ENCODE assay signal across 16 cellular contexts in the genomic region with DNA sequence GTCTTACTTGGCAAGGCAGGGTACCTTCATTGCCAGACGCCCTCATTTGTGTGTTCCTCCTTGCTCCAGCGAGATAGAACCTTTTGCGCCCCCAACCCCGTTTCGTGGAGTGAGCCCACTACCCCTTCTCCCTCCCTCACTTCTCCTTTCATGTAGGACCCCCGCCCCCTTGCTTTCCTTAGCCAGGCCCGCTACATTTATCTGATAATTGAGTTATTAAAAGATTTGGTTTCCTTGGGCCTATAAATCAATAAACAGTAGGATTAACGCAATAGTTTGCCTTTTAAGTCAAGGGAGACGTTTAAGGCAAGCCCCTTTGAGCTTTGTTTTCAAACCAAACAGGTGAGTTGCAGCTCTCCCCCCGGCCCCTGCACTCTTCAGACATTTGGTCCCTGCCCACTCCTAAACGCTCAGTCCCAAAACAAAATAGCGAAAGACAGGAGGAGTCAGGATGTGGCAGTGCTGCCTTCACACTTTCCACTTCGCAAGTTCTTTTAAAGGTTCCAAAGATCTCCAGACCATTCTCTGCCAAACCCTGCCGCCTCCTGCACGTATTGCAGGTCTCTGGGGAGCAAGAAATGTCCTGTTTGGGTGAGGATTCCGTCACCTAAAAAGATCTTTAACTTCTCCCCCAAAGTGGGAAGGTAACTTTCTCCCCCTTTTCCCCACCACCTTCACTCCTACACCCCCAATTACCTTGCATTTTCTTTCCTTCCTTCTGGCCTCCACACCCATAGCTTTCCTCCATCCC. TPM values are rescaled to one million over a fixed set of nuclear protein-coding genes. Genes with fewer than 3 reads are reported as not detected.
DNase-seq lines count a peak whose midpoint lies in the region; ATAC-seq and TF ChIP-seq lines count a peak whose summit lies in the region.
"Had no signal": no experiment of that assay in that cellular context is flagged by ENCODE, and none has a peak within 500 bp of the region (broad histone marks: within the 10 kb centered on the region; RNA-seq: fewer than 3 reads in every experiment).

No MANE protein-coding gene starts in this region.

- H3K4me3 ChIP-seq in SK-N-MC: no peak overlapping the region
- H3K4me3 ChIP-seq in iPS-18a (ENCODE audit: low read length): peak overlapping the region; percentile 61
- H3K4me3 ChIP-seq: A549 had no signal

- intact Hi-C loops in activated T-helper 2 cell treated with anti-CD3 and anti-CD28 coated beads, Interferon-gamma antibody, Interleukin-2, Interleukin-4, amounts not matched to agents 10 μg/mL and 5 μg/mL and 100 μg/mL, durations not matched to agents 14 hours and 24 hours and 36 hours (cut with micrococcal nuclease): loop anchor here (1.0 to 2.0 kb wide), 2 partner anchors 27 to 121 kb away; no protein-coding TSS in a partner anchor

- peaks cover 99% of the 10 kb centered on the region for H3K27me3 Mint-ChIP-seq in progenitor cell of endocrine pancreas
- peaks cover 82% of the 10 kb centered on the region for H3K27me3 Mint-ChIP-seq in activated T-helper 2 cell treated with anti-CD3 and anti-CD28 coated beads, Interferon-gamma antibody, Interleukin-2, Interleukin-4, amounts not matched to agents 10 μg/mL and 5 μg/mL and 100 μg/mL, durations not matched to agents 14 hours and 24 hours and 36 hours (ENCODE audit: low read depth)

- ATAC-seq in GM21723 (IDR thresholded peaks at IDR 0.05; ENCODE audit: unreplicated experiment): no peak
- ATAC-seq: A549 had no signal

- peak overlapping the region; percentile 89 for H3K27ac ChIP-seq in SK-N-MC
- no peak overlapping the region for H3K27ac ChIP-seq in iPS-18a (ENCODE audit: low read length)
- H3K27ac ChIP-seq: A549, KMS-11 had no signal

- H3K9me3 Mint-ChIP-seq in progenitor cell of endocrine pancreas (ENCODE audit: low read depth): no peaks in the 10 kb centered on the region
- H3K9me3 Mint-ChIP-seq in activated T-helper 2 cell treated with anti-CD3 and anti-CD28 coated beads, Interferon-gamma antibody, Interleukin-2, Interleukin-4, amounts not matched to agents 10 μg/mL and 5 μg/mL and 100 μg/mL, durations not matched to agents 14 hours and 24 hours and 36 hours: no peaks in the 10 kb centered on the region

- H3K4me1 ChIP-seq in ES-I3 (ENCODE audit: insufficient read depth, low read length) (peaks cover 14% of the 10 kb centered on the region), iPS-18a (ENCODE audit: control insufficient read depth, low read depth, low read length) (peaks cover 58% of the 10 kb centered on the region)
- H3K4me1 ChIP-seq: A549 had no signal

- H3K4me1 Mint-ChIP-seq in progenitor cell of endocrine pancreas (ENCODE audit: low read depth): peaks cover 7% of the 10 kb centered on the region
- no peaks in the 10 kb centered on the region for H3K4me1 Mint-ChIP-seq in activated T-helper 2 cell treated with anti-CD3 and anti-CD28 coated beads, Interferon-gamma antibody, Interleukin-2, Interleukin-4, amounts not matched to agents 10 μg/mL and 5 μg/mL and 100 μg/mL, durations not matched to agents 14 hours and 24 hours and 36 hours (ENCODE audit: low read depth)

- H3K4me3 Mint-ChIP-seq in progenitor cell of endocrine pancreas (ENCODE audit: low read depth): no peak overlapping the region
- H3K4me3 Mint-ChIP-seq in activated T-helper 2 cell treated with anti-CD3 and anti-CD28 coated beads, Interferon-gamma antibody, Interleukin-2, Interleukin-4, amounts not matched to agents 10 μg/mL and 5 μg/mL and 100 μg/mL, durations not matched to agents 14 hours and 24 hours and 36 hours (ENCODE audit: low read depth): no peak overlapping the region

- no peak for TF ChIP-seq CTCF in progenitor cell of endocrine pancreas (IDR thresholded peaks at IDR 0.05; ENCODE audit: unreplicated experiment)

- H3K27ac Mint-ChIP-seq in progenitor cell of endocrine pancreas: peak overlapping the region; percentile 71
- H3K27ac Mint-ChIP-seq in activated T-helper 2 cell treated with anti-CD3 and anti-CD28 coated beads, Interferon-gamma antibody, Interleukin-2, Interleukin-4, amounts not matched to agents 10 μg/mL and 5 μg/mL and 100 μg/mL, durations not matched to agents 14 hours and 24 hours and 36 hours: no peak overlapping the region

- peak overlapping the region; percentile 60; the same call in 1 of the 2 replicates for H3K9ac ChIP-seq in ES-I3 (ENCODE audit: low read depth, low read length)
- no peak overlapping the region for H3K9ac ChIP-seq in SK-N-MC (ENCODE audit: insufficient read length)
- no peak overlapping the region for H3K9ac ChIP-seq in iPS-18a (ENCODE audit: low read length)
- H3K9ac ChIP-seq: KMS-11 had no signal

- H3K9me3 ChIP-seq in ES-I3 (ENCODE audit: control insufficient read depth, insufficient read depth, low read length): no peaks in the 10 kb centered on the region
- H3K9me3 ChIP-seq in SK-N-MC (ENCODE audit: low read depth, low read length): no peaks in the 10 kb centered on the region
- no peaks in the 10 kb centered on the region for H3K9me3 ChIP-seq in iPS-18a (ENCODE audit: control insufficient read depth, low read depth, low read length)
- H3K9me3 ChIP-seq: A549 had no signal

- H3K36me3 ChIP-seq in ES-I3 (ENCODE audit: insufficient read depth, low read length) (no peaks in the 10 kb centered on the region), SK-N-MC (ENCODE audit: insufficient read depth, low read length) (peaks cover 34% of the 10 kb centered on the region), iPS-18a (ENCODE audit: control insufficient read depth, low read depth, low read length) (no peaks in the 10 kb centered on the region)

- peaks cover 100% of the 10 kb centered on the region for H3K27me3 ChIP-seq in iPS-18a (ENCODE audit: control insufficient read depth, insufficient read depth, low read length)

- no peak for DNase-seq in SK-N-MC (ENCODE audit: low read depth, low spot score)
- no peak for DNase-seq in progenitor cell of endocrine pancreas (ENCODE audit: low spot score, unreplicated experiment)
- DNase-seq in stimulated activated CD4-positive, alpha-beta T cell treated with anti-CD3 and anti-CD28 coated beads, Interleukin-1b, Interleukin-23, amount 100 ng/mL, for 48 hours: no peak
- no peak for DNase-seq in activated T-helper 2 cell treated with anti-CD3 and anti-CD28 coated beads, Interferon-gamma antibody, Interleukin-2, Interleukin-4, amounts not matched to agents 10 μg/mL and 5 μg/mL and 100 μg/mL, durations not matched to agents 14 hours and 24 hours and 36 hours (ENCODE audit: low spot score)
- DNase-seq in DMS79 treated with DMSO at 0.1 percent for 48 hours (lab: John Stamatoyannopoulos, UW): no peak
- DNase-seq: DMS53, GOT3, NCI-H1092, NCI-H226, NCI-H69 had no signal

- H3K36me3 Mint-ChIP-seq in progenitor cell of endocrine pancreas (ENCODE audit: insufficient read depth): no peaks in the 10 kb centered on the region
- no peaks in the 10 kb centered on the region for H3K36me3 Mint-ChIP-seq in activated T-helper 2 cell treated with anti-CD3 and anti-CD28 coated beads, Interferon-gamma antibody, Interleukin-2, Interleukin-4, amounts not matched to agents 10 μg/mL and 5 μg/mL and 100 μg/mL, durations not matched to agents 14 hours and 24 hours and 36 hours (ENCODE audit: low read depth)

RNA-seq across cellular contexts. Expression of gene TFAP2B, which starts 27.6 kb away (rescaled TPM):
- total RNA-seq in progenitor cell of endocrine pancreas: 0.74 and 1.8 TPM in 2 replicates
- total RNA-seq in activated T-helper 2 cell treated with anti-CD3 and anti-CD28 coated beads, Interferon-gamma antibody, Interleukin-2, Interleukin-4, amounts not matched to agents 10 μg/mL and 5 μg/mL and 100 μg/mL, durations not matched to agents 14 hours and 24 hours and 36 hours: not detected in 2 replicates
- total RNA-seq: MCF 10A had no signal
